In the genomic region with DNA sequence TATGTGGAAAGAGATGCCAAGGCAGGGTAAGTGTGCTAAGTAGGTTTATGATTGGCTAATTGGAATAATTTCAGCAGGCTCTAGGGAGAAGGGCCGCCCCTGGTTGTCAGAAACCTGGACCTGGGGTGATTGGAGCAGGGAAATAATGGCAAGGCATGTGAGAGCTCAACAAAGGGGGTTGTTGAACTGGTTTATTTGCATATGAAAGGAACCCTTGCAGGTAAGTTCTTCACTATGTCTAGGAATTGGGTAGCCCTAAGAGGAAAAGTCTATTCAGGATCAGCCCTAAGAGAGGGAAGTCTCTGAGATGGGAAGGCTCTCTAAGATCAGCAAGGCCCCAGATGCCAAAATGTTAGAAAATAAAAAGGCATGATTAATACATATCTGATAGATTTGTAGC, we compare ENCODE assay signal across 22 cellular contexts.
DNase-seq lines count a peak whose midpoint lies in the region; ATAC-seq, FAIRE-seq and TF ChIP-seq lines count a peak whose summit lies in the region.
"Had no signal": no experiment of that assay in that cellular context is flagged by ENCODE, and none has a peak within 500 bp of the region (broad histone marks: within the 10 kb centered on the region; RNA-seq: fewer than 3 reads in every experiment).

No MANE protein-coding gene starts in this region.

- peaks cover 10% of the 10 kb centered on the region for H3K9me1 ChIP-seq in IMR-90 (ENCODE audit: insufficient read depth, low read length)

- H3K23me2 ChIP-seq in H1 (ENCODE audit: low read depth, low read length) = peaks cover 2% of the 10 kb centered on the region; the same call in 1 of the 2 replicates

- TF ChIP-seq EP300 in H1 (IDR thresholded peaks at IDR 0.05; ENCODE audit: borderline replicate concordance in 1 of 2, low read depth in 2 of 2, low read length in 2 of 2) = no peak; a peak in 1 of 3 replicates
- TF ChIP-seq EP300 in tibial nerve (IDR thresholded peaks at IDR 0.05) = no peak

- H3K14ac ChIP-seq in IMR-90 (replicated peaks; ENCODE audit: low read depth, low read length) (peak overlapping the region; percentile 98), H1 (ENCODE audit: insufficient read length) (no peak overlapping the region)

- H4K20me1 ChIP-seq in IMR-90 (ENCODE audit: insufficient read depth, low read length) (no peaks in the 10 kb centered on the region), H1 (replicated peaks in 1 of 2; ENCODE audit: control insufficient read depth in 1 of 2, insufficient read depth in 2 of 2, low read length in 2 of 2) (no peaks in the 10 kb centered on the region)

- H3K4me1 ChIP-seq in IMR-90 (ENCODE audit: control insufficient read depth, insufficient read depth, low read length) (peaks cover 18% of the 10 kb centered on the region), H1 (replicated peaks in 1 of 4; ENCODE audit: control insufficient read depth in 3 of 4, insufficient read depth in 4 of 4, low read length in 3 of 4) (peaks cover 0 to 7% (median 2%) of the 10 kb centered on the region in 4 experiments; a peak in 4 of 7 replicates), tibial nerve (no peaks in the 10 kb centered on the region)
- H3K4me1 ChIP-seq: pancreas, sigmoid colon had no signal

- 0 out of 4 replicates have a peak, but pooled peaks cover 0 to 5% of the 10 kb centered on the region in 2 experiments for H3K79me1 ChIP-seq in IMR-90 (ENCODE audit: low read depth in 1 of 2, low read length in 2 of 2)
- no peaks in the 10 kb centered on the region for H3K79me1 ChIP-seq in H1 (ENCODE audit: low read depth, low read length)

- dilution Hi-C loops in IMR-90 (cut with HindIII; ENCODE audit: low sequenced_read_pairs, unreplicated experiment) = no loop called here

- H2AK5ac ChIP-seq in IMR-90 (ENCODE audit: low read depth, low read length) (peak overlapping the region; percentile 100), H1 (ENCODE audit: low read depth, low read length) (peak overlapping the region; percentile 83; the same call in 1 of the 2 replicates)

- H3K4me2 ChIP-seq in IMR-90 (ENCODE audit: low read depth, low read length) (no peak overlapping the region), H1 (ENCODE audit: insufficient read depth in 1 of 2, low read depth in 2 of 2, low read length in 2 of 2) (peak overlapping the region; percentile 46 to 54; a peak in 3 of 4 replicates)

- H3K27ac ChIP-seq in IMR-90 (ENCODE audit: insufficient read depth, low read length) (peak overlapping the region; percentile 67), H1 (ENCODE audit: low read depth, low read length) (no peak overlapping the region), tibial nerve (no peak overlapping the region)
- H3K27ac ChIP-seq: pancreas, sigmoid colon had no signal

- H2BK120ac ChIP-seq in IMR-90 (ENCODE audit: low read depth, low read length) (peak overlapping the region; percentile 99), H1 (replicated peaks; ENCODE audit: low read depth, low read length) (peak overlapping the region; percentile 77)

- TF ChIP-seq CTCF in IMR-90 (conservative IDR thresholded peaks at IDR 0.05; ENCODE audit: low read depth, low read length) = no peak
- no peak for TF ChIP-seq CTCF in H1 (IDR thresholded peaks at IDR 0.05; ENCODE audit: control extremely low read depth in 1 of 3, insufficient read depth in 1 of 3, low read depth in 1 of 3, low read length in 3 of 3)
- TF ChIP-seq CTCF in tibial nerve (IDR thresholded peaks at IDR 0.05) = no peak

- H3K23ac ChIP-seq in IMR-90 (ENCODE audit: low read depth, low read length) = peak overlapping the region; percentile 99
- H3K23ac ChIP-seq in H1 (ENCODE audit: insufficient read length) = no peak overlapping the region

- BruUV-seq in IMR-90 (replicated peaks; lab: Mats Ljungman, UMichigan) = no TSS peak

- DNase-seq in COLO829 (ENCODE audit: low spot score) (peak; percentile 38), IMR-90 (no peak), H1 (ENCODE audit: low read depth in 1 of 2, low spot score in 2 of 2) (peak; percentile 19 to 51), iPS-NIHi7 (ENCODE audit: extremely low spot score) (peak; percentile 72), SKM-1 treated with dmso at 0.1 percent for 144 hours (lab: John Stamatoyannopoulos, UW; ENCODE audit: unreplicated experiment) (no peak), G401 (ENCODE audit: low spot score) (no peak), tibial nerve (ENCODE audit: low spot score in 2 of 2) (no peak)
- DNase-seq: activated CD4-positive, alpha-beta T cell treated with anti-CD3 and anti-CD28 coated beads for 48 hours; CD4-positive, alpha-beta memory T cell; DMS79; natural killer cell; NCI-H1105; NCI-H2081; NCI-H446 treated with DMSO at 0.1 percent for 48 hours; NK-92 treated with Interleukin-12 subunit alpha and Interleukin-12 subunit beta, amount 100 ng/mL, for 24 hours; pancreas; RPMI8226; sigmoid colon; stimulated activated CD4-positive, alpha-beta T cell treated with anti-CD3 and anti-CD28 coated beads, Interleukin-2, amount 100 ng/mL, for 24 hours; stimulated activated naive CD4-positive, alpha-beta T cell treated with Interleukin-2 at 50 U/mL for 16 hours had no signal

- H3K9ac ChIP-seq in IMR-90 (ENCODE audit: low read depth, low read length) (no peak overlapping the region), H1 (replicated peaks in 1 of 4; ENCODE audit: extremely low read depth in 1 of 4, low read depth in 3 of 4, low read length in 3 of 4) (no peak overlapping the region)

- peak overlapping the region; percentile 99 for H3K18ac ChIP-seq in IMR-90 (ENCODE audit: low read depth, low read length)
- H3K18ac ChIP-seq in H1 (ENCODE audit: extremely low read depth, low read length) = peak overlapping the region; percentile 92

- H3K4ac ChIP-seq in IMR-90 (ENCODE audit: low read depth, low read length) (peak overlapping the region; percentile 99), H1 (replicated peaks; ENCODE audit: insufficient read length, low read depth, low read length) (peak overlapping the region; percentile 21)

- FAIRE-seq in H1 (lab: Jason Lieb, UNC) = peak; percentile 95
- FAIRE-seq: bronchial epithelial cell, pancreas had no signal

- peak overlapping the region; percentile 47 for H2AFZ ChIP-seq in IMR-90 (replicated peaks; ENCODE audit: low read length, poor library complexity)
- 0 out of 2 replicates have a peak overlapping the region, but pooled peaks have one; percentile 9 for H2AFZ ChIP-seq in H1 (ENCODE audit: low read length)

- CTCF ChIA-PET in IMR-90 (lab: Yijun Ruan, JAX) = no interaction called here
- CTCF ChIA-PET in H1 (lab: Charles Lee; ENCODE audit: partially characterized antibody) = interaction anchor here (1.2 to 1.3 kb wide), 2 partner anchors 16 to 21 kb away, joined by 3 read pairs; no protein-coding TSS in a partner anchor

- in situ Hi-C loops in IMR-90 (cut with MboI; ENCODE audit: low sequenced_read_pairs) = no loop called here
- in situ Hi-C loops in G401 (cut with HindIII; ENCODE audit: low sequenced_read_pairs) = no loop called here

- peak overlapping the region; percentile 23 for H2AK9ac ChIP-seq in IMR-90 (replicated peaks; ENCODE audit: low read depth, low read length, poor library complexity)

- POLR2A ChIA-PET in IMR-90 (lab: Charles Lee; ENCODE audit: unreplicated experiment) (no interaction called here), H1 (lab: Charles Lee; ENCODE audit: partially characterized antibody) (no interaction called here)

- H3K9me3 ChIP-seq in IMR-90 (ENCODE audit: control insufficient read depth, insufficient read depth, low read length) = peaks cover 5% of the 10 kb centered on the region; the same call in 1 of the 2 replicates
- H3K9me3 ChIP-seq in H1 (ENCODE audit: insufficient read depth in 2 of 2, low read depth in 1 of 2, low read length in 1 of 2) = no peaks in the 10 kb centered on the region
- peaks cover 0 to 10% (median 1%) of the 10 kb centered on the region in 4 donors for H3K9me3 ChIP-seq in tibial nerve
- H3K9me3 ChIP-seq: pancreas, sigmoid colon had no signal

- WGBS in IMR-90 (ENCODE audit: extremely low coverage in 2 of 2, insufficient read length in 1 of 2), 2 experiments = 86% methylated on average over 1 of the region's 1 CpG; no CpG with 5 or more reads in 1 of the 2 experiments
- WGBS in H1 (ENCODE audit: extremely low coverage in 1 of 2, insufficient coverage in 1 of 2, insufficient read length in 1 of 2, insufficient replicate concordance in 2 of 2, low coverage in 1 of 2, low lambda C conversion rate in 2 of 2, missing lambda C conversion rate in 1 of 2), 2 experiments = 13% methylated on average over 1 of the region's 1 CpG; no CpG with 5 or more reads in 1 of the 2 experiments
- WGBS in tibial nerve, 2 donors = 68 to 79% methylated on average over 1 of the region's 1 CpG

- H3K56ac ChIP-seq in IMR-90 (ENCODE audit: extremely low read depth, insufficient read depth, low read length) (peak overlapping the region; percentile 81), H1 (replicated peaks; ENCODE audit: insufficient read length, low read depth, low read length) (no peak overlapping the region)

- no peak for TF ChIP-seq POLR2A in IMR-90 (IDR thresholded peaks at IDR 0.05; ENCODE audit: low read depth, low read length)
- TF ChIP-seq POLR2A in H1 (IDR thresholded peaks at IDR 0.05; ENCODE audit: control extremely low read depth in 1 of 2, low read depth in 2 of 2, low read length in 2 of 2) = no peak
- no peak for TF ChIP-seq POLR2A in tibial nerve (IDR thresholded peaks at IDR 0.05)

- H3K27me3 ChIP-seq in IMR-90 (ENCODE audit: control insufficient read depth, insufficient read depth, low read length) = no peaks in the 10 kb centered on the region
- no peaks in the 10 kb centered on the region for H3K27me3 ChIP-seq in H1 (replicated peaks in 1 of 4; ENCODE audit: control insufficient read depth in 3 of 4, extremely low read depth in 1 of 4, insufficient read depth in 3 of 4, low read length in 3 of 4)
- no peaks in the 10 kb centered on the region for H3K27me3 ChIP-seq in tibial nerve
- H3K27me3 ChIP-seq: pancreas, sigmoid colon had no signal

- peak overlapping the region; percentile 72 to 95; a peak in 3 of 4 replicates for H4K8ac ChIP-seq in IMR-90 (ENCODE audit: low read depth in 2 of 2, low read length in 2 of 2)
- H4K8ac ChIP-seq in H1 (ENCODE audit: extremely low read depth, insufficient read depth, low read length) = no peak overlapping the region

- peak overlapping the region; percentile 87 for H4K5ac ChIP-seq in IMR-90 (ENCODE audit: low read depth, low read length)
- no peak overlapping the region for H4K5ac ChIP-seq in H1 (ENCODE audit: insufficient read length, low read depth, low read length)

- no peaks in the 10 kb centered on the region for H3K79me2 ChIP-seq in H1 (ENCODE audit: control insufficient read depth in 1 of 2, insufficient read depth in 2 of 2, low read length in 2 of 2)

- intact Hi-C loops in IMR-90 (cut with micrococcal nuclease) = no loop called here

- H3K4me3 ChIP-seq in IMR-90 (ENCODE audit: insufficient read depth, low read depth, low read length) (no peak overlapping the region), H1 (ENCODE audit: extremely low read depth in 1 of 4, insufficient read depth in 2 of 4, low read depth in 3 of 4, low read length in 4 of 4) (peak overlapping the region in 1 of 4 experiments; percentile 31; a peak in 1 of 8 replicates), tibial nerve (no peak overlapping the region)
- H3K4me3 ChIP-seq: pancreas, sigmoid colon had no signal

- H2BK15ac ChIP-seq in IMR-90 (ENCODE audit: low read depth, low read length) (peak overlapping the region; percentile 100), H1 (ENCODE audit: low read length) (peak overlapping the region; percentile 100)

- H2BK12ac ChIP-seq in H1 (ENCODE audit: low read depth, low read length) = peak overlapping the region; percentile 97

- TF ChIP-seq RAD21 in IMR-90 (IDR thresholded peaks at IDR 0.05; ENCODE audit: low read length) = no peak
- no peak for TF ChIP-seq RAD21 in H1 (IDR thresholded peaks at IDR 0.05 in 1 of 2, conservative IDR thresholded peaks at IDR 0.05 in 1 of 2; ENCODE audit: low read depth in 2 of 2, low read length in 2 of 2)

- H2BK20ac ChIP-seq in IMR-90 (ENCODE audit: low read depth, low read length) (peak overlapping the region; percentile 99), H1 (ENCODE audit: low read length) (peak overlapping the region; percentile 100)

- peak overlapping the region; percentile 98 for H2BK5ac ChIP-seq in IMR-90 (ENCODE audit: low read depth, low read length, poor library complexity, severe bottlenecking)
- peak overlapping the region; percentile 88; the same call in 1 of the 2 replicates for H2BK5ac ChIP-seq in H1 (ENCODE audit: low read depth, low read length)

- peak overlapping the region; percentile 93 for H4K91ac ChIP-seq in IMR-90 (ENCODE audit: insufficient read depth, low read depth, low read length)
- H4K91ac ChIP-seq in H1 (replicated peaks; ENCODE audit: insufficient read length, low read length) = peak overlapping the region; percentile 89

- ATAC-seq in IMR-90 (ENCODE audit: low read depth) (peak; percentile 25), HG02623 (IDR thresholded peaks at IDR 0.05; ENCODE audit: unreplicated experiment) (no peak)
- ATAC-seq: natural killer cell had no signal

- no peaks in the 10 kb centered on the region for H3K36me3 ChIP-seq in IMR-90 (ENCODE audit: control insufficient read depth, insufficient read depth, low read length)
- H3K36me3 ChIP-seq in H1 (ENCODE audit: control insufficient read depth in 2 of 4, insufficient read depth in 4 of 4, low read length in 3 of 4) = no peaks in the 10 kb centered on the region
- H3K36me3 ChIP-seq in tibial nerve = no peaks in the 10 kb centered on the region
- H3K36me3 ChIP-seq: pancreas, sigmoid colon had no signal

Comparison
In these comparisons a context has a peak if more than half of its experiments do, and no peak if none do; other contexts are left out.
1. DNase-seq: peak in COLO829 (single experiment), H1 (2 of 2) and iPS-NIHi7 (single experiment); none in IMR-90 (single experiment), SKM-1 treated with dmso at 0.1 percent for 144 hours (single experiment), G401 (single experiment) and tibial nerve (0 of 2).